26 cellular contexts compared by ENCODE assay signal in genomic region chr3:38396239-38396638, GRCh38.
"Had no signal": no experiment of that assay in that cellular context is flagged by ENCODE, and none has a peak within 500 bp of the region (broad histone marks: within the 10 kb centered on the region; RNA-seq: fewer than 3 reads in every experiment).

No MANE protein-coding gene starts in this region.

- H3K36me3 Mint-ChIP-seq: natural killer cell had no signal

- DNase-seq: naive thymus-derived CD4-positive, alpha-beta T cell; natural killer cell; occipital lobe; pancreas; retina; right cardiac atrium; right lobe of liver; sigmoid colon; small intestine; stimulated activated CD4-positive, alpha-beta T cell treated with anti-CD3 and anti-CD28 coated beads, Interleukin-15, amount 100 ng/mL, for 24 hours; stimulated activated CD4-positive, alpha-beta T cell treated with anti-CD3 and anti-CD28 coated beads, Interleukin-2, amount 100 ng/mL, for 24 hours; stimulated activated CD4-positive, alpha-beta T cell treated with anti-CD3 and anti-CD28 coated beads, Interleukin-2, amount 100 ng/mL, for 48 hours; stimulated activated CD4-positive, alpha-beta T cell treated with anti-CD3 and anti-CD28 coated beads, Interleukin-4, amount 100 ng/mL, for 24 hours; stimulated activated naive B cell treated with anti-CD40 and anti-IgM and Interleukin-4, amounts not matched to agents 10 μg/mL and 1 μg/mL and 100 μg/mL, for 72 hours; stimulated activated naive CD4-positive, alpha-beta T cell treated with Interleukin-2 at 50 U/mL for 16 hours; stomach; thyroid gland; trophoblast cell; upper lobe of left lung had no signal

- H3K4me3 ChIP-seq: neural progenitor cell, pancreas, prostate gland, right lobe of liver, sigmoid colon, stomach, thoracic aorta, thyroid gland, tibial nerve, upper lobe of left lung had no signal

- H3K4me3 Mint-ChIP-seq: naive thymus-derived CD4-positive, alpha-beta T cell; natural killer cell; nephron; neural progenitor cell; stimulated activated effector memory CD8-positive, alpha-beta T cell treated with anti-CD3 and anti-CD28 coated beads, Interleukin-12 subunit alpha, Interleukin-12 subunit beta, amount 100 ng/mL, for 72 hours; stimulated activated naive B cell treated with anti-CD40 and anti-IgM and Interleukin-4, amounts not matched to agents 10 μg/mL and 1 μg/mL and 100 μg/mL, for 72 hours; stimulated activated naive CD8-positive, alpha-beta T cell treated with anti-CD3 and anti-CD28 coated beads, Interleukin-15, Interleukin-2, amounts not matched to agents 100 ng/mL and 50 ng/mL, for 24 hours had no signal

- H3K4me1 Mint-ChIP-seq: naive thymus-derived CD4-positive, alpha-beta T cell; natural killer cell; nephron; neural progenitor cell; stimulated activated effector memory CD8-positive, alpha-beta T cell treated with anti-CD3 and anti-CD28 coated beads, Interleukin-12 subunit alpha, Interleukin-12 subunit beta, amount 100 ng/mL, for 72 hours; stimulated activated naive B cell treated with anti-CD40 and anti-IgM and Interleukin-4, amounts not matched to agents 10 μg/mL and 1 μg/mL and 100 μg/mL, for 72 hours had no signal

- H3K36me3 ChIP-seq: neural progenitor cell, prostate gland, thyroid gland had no signal

- H3K4me1 ChIP-seq: neural progenitor cell, pancreas, prostate gland, sigmoid colon, stomach, thyroid gland, tibial nerve, upper lobe of left lung had no signal

- H3K27ac ChIP-seq: neural progenitor cell, pancreas, prostate gland, right lobe of liver, sigmoid colon, stomach, thoracic aorta, thyroid gland, tibial nerve, upper lobe of left lung had no signal

- H3K27me3 ChIP-seq: neural progenitor cell, pancreas, right lobe of liver, sigmoid colon, stomach, thyroid gland, tibial nerve, upper lobe of left lung had no signal

- H3K27ac Mint-ChIP-seq: naive thymus-derived CD4-positive, alpha-beta T cell; natural killer cell; nephron; neural progenitor cell; stimulated activated effector memory CD8-positive, alpha-beta T cell treated with anti-CD3 and anti-CD28 coated beads, Interleukin-12 subunit alpha, Interleukin-12 subunit beta, amount 100 ng/mL, for 72 hours; stimulated activated naive B cell treated with anti-CD40 and anti-IgM and Interleukin-4, amounts not matched to agents 10 μg/mL and 1 μg/mL and 100 μg/mL, for 72 hours; stimulated activated naive CD8-positive, alpha-beta T cell treated with anti-CD3 and anti-CD28 coated beads, Interleukin-15, Interleukin-2, amounts not matched to agents 100 ng/mL and 50 ng/mL, for 24 hours had no signal

- ATAC-seq: naive thymus-derived CD4-positive, alpha-beta T cell; natural killer cell; pancreas; right cardiac atrium; stimulated activated effector memory CD8-positive, alpha-beta T cell treated with anti-CD3 and anti-CD28 coated beads, Interleukin-12 subunit alpha, Interleukin-12 subunit beta, amount 100 ng/mL, for 72 hours; stimulated activated naive B cell treated with anti-CD40 and anti-IgM and Interleukin-4, amounts not matched to agents 10 μg/mL and 1 μg/mL and 100 μg/mL, for 72 hours had no signal

- H3K27me3 Mint-ChIP-seq: naive thymus-derived CD4-positive, alpha-beta T cell; stimulated activated naive B cell treated with anti-CD40 and anti-IgM and Interleukin-4, amounts not matched to agents 10 μg/mL and 1 μg/mL and 100 μg/mL, for 72 hours; stimulated activated naive CD8-positive, alpha-beta T cell treated with anti-CD3 and anti-CD28 coated beads, Interleukin-15, Interleukin-2, amounts not matched to agents 100 ng/mL and 50 ng/mL, for 24 hours had no signal

- H3K9me3 ChIP-seq: pancreas, prostate gland, right lobe of liver, sigmoid colon, stomach, thoracic aorta, thyroid gland, tibial nerve, upper lobe of left lung had no signal

- H3K9me3 Mint-ChIP-seq: natural killer cell; nephron; neural progenitor cell; stimulated activated effector memory CD8-positive, alpha-beta T cell treated with anti-CD3 and anti-CD28 coated beads, Interleukin-12 subunit alpha, Interleukin-12 subunit beta, amount 100 ng/mL, for 72 hours; stimulated activated naive B cell treated with anti-CD40 and anti-IgM and Interleukin-4, amounts not matched to agents 10 μg/mL and 1 μg/mL and 100 μg/mL, for 72 hours; stimulated activated naive CD8-positive, alpha-beta T cell treated with anti-CD3 and anti-CD28 coated beads, Interleukin-15, Interleukin-2, amounts not matched to agents 100 ng/mL and 50 ng/mL, for 24 hours had no signal
